In genomic region chr9:70117835-70118319, GRCh38 we compare ENCODE assay signal across 21 cellular contexts.
DNase-seq lines count a peak whose midpoint lies in the region; ATAC-seq and TF ChIP-seq lines count a peak whose summit lies in the region.
"Had no signal": no experiment of that assay in that cellular context is flagged by ENCODE, and none has a peak within 500 bp of the region (broad histone marks: within the 10 kb centered on the region; RNA-seq: fewer than 3 reads in every experiment).

No MANE protein-coding gene starts in this region.

- BruUV-seq in PC-3 (replicated peaks; lab: Mats Ljungman, UMichigan): no TSS peak

- H3K23ac ChIP-seq in H9 (ENCODE audit: insufficient read length, low read depth, low read length): no peak overlapping the region

- no peaks in the 10 kb centered on the region for H3K9me3 Mint-ChIP-seq in mesothelial cell of epicardium
- no peaks in the 10 kb centered on the region for H3K9me3 Mint-ChIP-seq in T-helper 2 cell treated with Interferon-gamma antibody and Interleukin-4, amounts not matched to agents 5 μg/mL and 100 μg/mL, for 36 hours
- H3K9me3 Mint-ChIP-seq in H9: no peaks in the 10 kb centered on the region
- H3K9me3 Mint-ChIP-seq: activated T-helper 2 cell treated with anti-CD3 and anti-CD28 coated beads, Interferon-gamma antibody, Interleukin-2, Interleukin-4, amounts not matched to agents 10 μg/mL and 5 μg/mL and 100 μg/mL, durations not matched to agents 14 hours and 24 hours and 36 hours; nephron had no signal

- H3K4ac ChIP-seq in H9 (ENCODE audit: low read depth, low read length): no peak overlapping the region

- H3F3A ChIP-seq in PC-3 (ENCODE audit: low read length, unreplicated experiment): no peaks in the 10 kb centered on the region

- H4K5ac ChIP-seq in H9 (ENCODE audit: insufficient read length, low read depth, low read length): no peak overlapping the region

- CTCF ChIA-PET in PC-3 (lab: Charles Lee): no interaction called here

- H3K4me2 ChIP-seq in PC-3 (ENCODE audit: low read length) (no peak overlapping the region), H9 (ENCODE audit: insufficient read depth, insufficient read length, low read length) (no peak overlapping the region)

- H3K9ac ChIP-seq in PC-3 (ENCODE audit: low read length) (no peak overlapping the region), H9 (ENCODE audit: extremely low read depth, insufficient read length, low read length) (no peak overlapping the region)

- H3K4me1 ChIP-seq in PC-3 (ENCODE audit: insufficient read depth, low read length) (peaks cover 28% of the 10 kb centered on the region), H9 (ENCODE audit: insufficient read depth, low read length) (peaks cover 12% of the 10 kb centered on the region)

- no peaks in the 10 kb centered on the region for H3K23me2 ChIP-seq in H9 (ENCODE audit: insufficient read length, low read depth, low read length, poor library complexity, severe bottlenecking)

- no peak overlapping the region for H2AFZ ChIP-seq in PC-3 (ENCODE audit: low read length)
- no peak overlapping the region for H2AFZ ChIP-seq in H9 (ENCODE audit: low read length)

- H2BK15ac ChIP-seq in H9 (ENCODE audit: low read depth, low read length): no peak overlapping the region

- H3K27me3 ChIP-seq in PC-3 (ENCODE audit: low read length) (no peaks in the 10 kb centered on the region), H9 (ENCODE audit: insufficient read depth, low read length) (no peaks in the 10 kb centered on the region)

- H3K27me3 Mint-ChIP-seq in mesothelial cell of epicardium (ENCODE audit: low read depth) (no peaks in the 10 kb centered on the region), H9 (ENCODE audit: low read depth) (no peaks in the 10 kb centered on the region)
- peaks cover 4% of the 10 kb centered on the region for H3K27me3 Mint-ChIP-seq in T-helper 2 cell treated with Interferon-gamma antibody and Interleukin-4, amounts not matched to agents 5 μg/mL and 100 μg/mL, for 36 hours (ENCODE audit: low read depth)

- no peak overlapping the region for H4K8ac ChIP-seq in H9 (replicated peaks; ENCODE audit: insufficient read length, low read depth, low read length)

- H4K91ac ChIP-seq in H9 (ENCODE audit: insufficient read length, low read depth, low read length): no peak overlapping the region

- DNase-seq in ELR (ENCODE audit: low read depth) (peak; percentile 62), PC-3 (peak; percentile 46), dedifferentiated amniotic fluid mesenchymal stem cell (ENCODE audit: extremely low spot score) (peak; percentile 34), mesothelial cell of epicardium (ENCODE audit: low spot score in 2 of 2, unreplicated experiment in 2 of 2) (no peak), H9 (no peak), SW480 (ENCODE audit: low spot score) (no peak)
- DNase-seq in T-helper 2 cell treated with Interferon-gamma antibody and Interleukin-4, amounts not matched to agents 5 μg/mL and 100 μg/mL, for 36 hours (ENCODE audit: low spot score): no peak
- DNase-seq: activated CD4-positive, CD25-positive, alpha-beta regulatory T cell treated with anti-CD3 and anti-CD28 coated beads, Interleukin-2, amount 50 U/mL, for 72 hours; cerebellar nuclear complex; GF-D8; GOT3; NCI-H1694; NCI-H446 treated with DMSO at 0.1 percent for 48 hours; SIG-M5; T-helper 2 cell had no signal

- H3T11ph ChIP-seq in H9 (ENCODE audit: low read length): no peak overlapping the region

- TF ChIP-seq CTCF in PC-3 (conservative IDR thresholded peaks at IDR 0.05; ENCODE audit: low read depth, low read length): no peak
- no peak for TF ChIP-seq CTCF in mesothelial cell of epicardium (IDR thresholded peaks at IDR 0.05; ENCODE audit: unreplicated experiment)
- TF ChIP-seq CTCF in H9 (conservative IDR thresholded peaks at IDR 0.05): no peak

- H3K79me1 ChIP-seq in H9 (ENCODE audit: insufficient read depth, low read depth, low read length, poor library complexity, severe bottlenecking): no peaks in the 10 kb centered on the region

- H3K4me3 ChIP-seq in PC-3 (ENCODE audit: low read length): no peak overlapping the region
- H3K4me3 ChIP-seq: lung had no signal

- no peak overlapping the region for H3K56ac ChIP-seq in H9 (ENCODE audit: insufficient read length, low read depth, low read length)

- peaks cover 16% of the 10 kb centered on the region for H3K4me1 Mint-ChIP-seq in mesothelial cell of epicardium
- no peaks in the 10 kb centered on the region for H3K4me1 Mint-ChIP-seq in T-helper 2 cell treated with Interferon-gamma antibody and Interleukin-4, amounts not matched to agents 5 μg/mL and 100 μg/mL, for 36 hours (ENCODE audit: low read depth)
- H3K4me1 Mint-ChIP-seq in H9: peaks cover 45 to 49% of the 10 kb centered on the region in 2 experiments
- H3K4me1 Mint-ChIP-seq: B cell; nephron; stimulated activated memory B cell treated with anti-CD40 and anti-IgM and Interleukin-4, amounts not matched to agents 10 μg/mL and 1 μg/mL and 100 μg/mL, for 72 hours had no signal

- H2BK20ac ChIP-seq in H9 (ENCODE audit: low read depth, low read length, poor library complexity, severe bottlenecking): no peak overlapping the region

- H3K79me2 ChIP-seq in PC-3 (ENCODE audit: low read length): no peaks in the 10 kb centered on the region
- H3K79me2 ChIP-seq in H9 (ENCODE audit: insufficient read depth, low read length): no peaks in the 10 kb centered on the region

- H3K36me3 Mint-ChIP-seq in mesothelial cell of epicardium (no peaks in the 10 kb centered on the region), H9 (ENCODE audit: insufficient read depth in 1 of 3, low read depth in 3 of 3) (peaks cover 5 to 10% (median 7%) of the 10 kb centered on the region in 3 experiments; a peak in 5 of 7 replicates)
- no peaks in the 10 kb centered on the region for H3K36me3 Mint-ChIP-seq in T-helper 2 cell treated with Interferon-gamma antibody and Interleukin-4, amounts not matched to agents 5 μg/mL and 100 μg/mL, for 36 hours (ENCODE audit: low read depth)
- H3K36me3 Mint-ChIP-seq: stimulated activated memory B cell treated with anti-CD40 and anti-IgM and Interleukin-4, amounts not matched to agents 10 μg/mL and 1 μg/mL and 100 μg/mL, for 72 hours had no signal

- H3K9me3 ChIP-seq in PC-3 (ENCODE audit: low read length) (no peaks in the 10 kb centered on the region), H9 (ENCODE audit: control insufficient read depth, low read depth, low read length) (no peaks in the 10 kb centered on the region)

- no peaks in the 10 kb centered on the region for H3K9me2 ChIP-seq in PC-3 (replicated peaks; ENCODE audit: low read length)

- no peak overlapping the region for H3K18ac ChIP-seq in H9 (ENCODE audit: insufficient read length, low read depth, low read length)

- peak overlapping the region; percentile 58 for H3K27ac Mint-ChIP-seq in mesothelial cell of epicardium
- no peak overlapping the region for H3K27ac Mint-ChIP-seq in T-helper 2 cell treated with Interferon-gamma antibody and Interleukin-4, amounts not matched to agents 5 μg/mL and 100 μg/mL, for 36 hours
- H3K27ac Mint-ChIP-seq in H9: no peak overlapping the region
- H3K27ac Mint-ChIP-seq: activated T-helper 2 cell treated with anti-CD3 and anti-CD28 coated beads, Interferon-gamma antibody, Interleukin-2, Interleukin-4, amounts not matched to agents 10 μg/mL and 5 μg/mL and 100 μg/mL, durations not matched to agents 14 hours and 24 hours and 36 hours; B cell; nephron; stimulated activated memory B cell treated with anti-CD40 and anti-IgM and Interleukin-4, amounts not matched to agents 10 μg/mL and 1 μg/mL and 100 μg/mL, for 72 hours had no signal

- H4K20me1 ChIP-seq in PC-3 (ENCODE audit: low read length) (no peaks in the 10 kb centered on the region), H9 (ENCODE audit: control insufficient read depth, insufficient read depth, insufficient read length) (no peaks in the 10 kb centered on the region)

- H3K14ac ChIP-seq in H9 (ENCODE audit: insufficient read depth, low read length): no peak overlapping the region

- no peak overlapping the region for H2BK5ac ChIP-seq in H9 (ENCODE audit: insufficient read length, low read length)

- ATAC-seq in PC-3 (no peak), GM19455 (IDR thresholded peaks at IDR 0.05; ENCODE audit: unreplicated experiment) (no peak)
- ATAC-seq: stimulated activated memory B cell treated with anti-CD40 and anti-IgM and Interleukin-4, amounts not matched to agents 10 μg/mL and 1 μg/mL and 100 μg/mL, for 72 hours had no signal

- intact Hi-C loops in PC-3 (cut with micrococcal nuclease): no loop called here

- H3K4me3 Mint-ChIP-seq in mesothelial cell of epicardium (no peak overlapping the region), H9 (no peak overlapping the region)
- H3K4me3 Mint-ChIP-seq in T-helper 2 cell treated with Interferon-gamma antibody and Interleukin-4, amounts not matched to agents 5 μg/mL and 100 μg/mL, for 36 hours: no peak overlapping the region
- H3K4me3 Mint-ChIP-seq: B cell; nephron; stimulated activated memory B cell treated with anti-CD40 and anti-IgM and Interleukin-4, amounts not matched to agents 10 μg/mL and 1 μg/mL and 100 μg/mL, for 72 hours had no signal

- H2AK5ac ChIP-seq in H9 (ENCODE audit: insufficient read length, low read length): no peak overlapping the region

- H2BK120ac ChIP-seq in H9 (ENCODE audit: low read depth, low read length, poor library complexity, severe bottlenecking): no peak overlapping the region

- POLR2A ChIA-PET in PC-3 (lab: Charles Lee; ENCODE audit: unreplicated experiment): no interaction called here

- H2BK12ac ChIP-seq in H9 (ENCODE audit: insufficient read length, low read depth, low read length): no peak overlapping the region

- H3K27ac ChIP-seq in PC-3 (ENCODE audit: low read length) (no peak overlapping the region), H9 (ENCODE audit: insufficient read length, low read depth, low read length) (no peak overlapping the region)

- no peaks in the 10 kb centered on the region for H3K36me3 ChIP-seq in PC-3 (ENCODE audit: low read depth, low read length)

Comparison
In these comparisons a context has a peak if more than half of its experiments do, and no peak if none do; other contexts are left out.
1. DNase-seq: peak in ELR (single experiment), PC-3 (single experiment) and dedifferentiated amniotic fluid mesenchymal stem cell (single experiment); none in mesothelial cell of epicardium (0 of 2), T-helper 2 cell treated with Interferon-gamma antibody and Interleukin-4, amounts not matched to agents 5 μg/mL and 100 μg/mL, for 36 hours (single experiment), H9 (single experiment) and SW480 (single experiment).